ENCODE assay signal across 8 cellular contexts in genomic region chr6:158645064-158646022, GRCh38.
DNase-seq lines count a peak whose midpoint lies in the region; ATAC-seq lines count a peak whose summit lies in the region.

No MANE protein-coding gene starts in this region.

- peaks cover 35 to 55% of the 10 kb centered on the region in 2 donors for H3K4me1 Mint-ChIP-seq in stimulated activated naive B cell treated with anti-CD40 and anti-IgM and Interleukin-4, amounts not matched to agents 10 μg/mL and 1 μg/mL and 100 μg/mL, for 72 hours

- peak overlapping the region; percentile 50 for H3K9ac ChIP-seq in iPS-15b (ENCODE audit: low read depth, low read length)

- peak overlapping the region; percentile 93 for H3K4me3 ChIP-seq in iPS-15b (ENCODE audit: low read depth, low read length)

- H3K27me3 Mint-ChIP-seq in stimulated activated naive B cell treated with anti-CD40 and anti-IgM and Interleukin-4, amounts not matched to agents 10 μg/mL and 1 μg/mL and 100 μg/mL, for 72 hours: no peaks in the 10 kb centered on the region

- H3K36me3 Mint-ChIP-seq in stimulated activated naive B cell treated with anti-CD40 and anti-IgM and Interleukin-4, amounts not matched to agents 10 μg/mL and 1 μg/mL and 100 μg/mL, for 72 hours: peaks cover 7 to 13% of the 10 kb centered on the region in 2 donors

- H3K4me3 Mint-ChIP-seq in stimulated activated naive B cell treated with anti-CD40 and anti-IgM and Interleukin-4, amounts not matched to agents 10 μg/mL and 1 μg/mL and 100 μg/mL, for 72 hours: peak overlapping the region; percentile 88 to 95

- H3K9me3 ChIP-seq in iPS-15b (ENCODE audit: control insufficient read depth, insufficient read depth, low read length): no peaks in the 10 kb centered on the region

- ATAC-seq in stimulated activated naive B cell treated with anti-CD40 and anti-IgM and Interleukin-4, amounts not matched to agents 10 μg/mL and 1 μg/mL and 100 μg/mL, for 72 hours (replicated peaks): no peak
- ATAC-seq in GM18519 (IDR thresholded peaks at IDR 0.05; ENCODE audit: low FRiP score, unreplicated experiment): no peak
- no peak for ATAC-seq in GM18858 (IDR thresholded peaks at IDR 0.05; ENCODE audit: unreplicated experiment)

- H3K36me3 ChIP-seq in iPS-15b (ENCODE audit: control insufficient read depth, insufficient read depth, low read length): no peaks in the 10 kb centered on the region

- H3K4me1 ChIP-seq in iPS-15b (ENCODE audit: control insufficient read depth, insufficient read depth, low read length): no peaks in the 10 kb centered on the region

- H3K27me3 ChIP-seq in iPS-15b (ENCODE audit: control insufficient read depth, insufficient read depth, low read length): peaks cover 13% of the 10 kb centered on the region

- DNase-seq in activated naive CD4-positive, alpha-beta T cell treated with Interleukin-2 at 50 U/mL for 16 hours: peak; percentile 28
- DNase-seq in activated naive CD4-positive, alpha-beta T cell treated with anti-CD3 and anti-CD28 coated beads, Interleukin-2, amount 50 U/mL, for 16 hours: no peak
- DNase-seq in activated T-cell treated with anti-CD3 and anti-CD28 coated beads, Interleukin-2, amount 50 U/mL, for 48 hours: peak; percentile 39 to 50
- DNase-seq in stimulated activated naive B cell treated with anti-CD40 and anti-IgM and Interleukin-4, amounts not matched to agents 10 μg/mL and 1 μg/mL and 100 μg/mL, for 72 hours: no peak
- DNase-seq in effector CD8-positive, alpha-beta T cell (lab: John Stamatoyannopoulos, UW): no peak

- peak overlapping the region; percentile 92 for H3K27ac Mint-ChIP-seq in stimulated activated naive B cell treated with anti-CD40 and anti-IgM and Interleukin-4, amounts not matched to agents 10 μg/mL and 1 μg/mL and 100 μg/mL, for 72 hours

- H3K9me3 Mint-ChIP-seq in stimulated activated naive B cell treated with anti-CD40 and anti-IgM and Interleukin-4, amounts not matched to agents 10 μg/mL and 1 μg/mL and 100 μg/mL, for 72 hours: no peaks in the 10 kb centered on the region

Comparison
In these comparisons a context has a peak if more than half of its experiments do, and no peak if none do; other contexts are left out.
1. DNase-seq: peak in activated naive CD4-positive, alpha-beta T cell treated with Interleukin-2 at 50 U/mL for 16 hours (single experiment) and activated T-cell treated with anti-CD3 and anti-CD28 coated beads, Interleukin-2, amount 50 U/mL, for 48 hours (2 of 2); none in activated naive CD4-positive, alpha-beta T cell treated with anti-CD3 and anti-CD28 coated beads, Interleukin-2, amount 50 U/mL, for 16 hours (single experiment), stimulated activated naive B cell treated with anti-CD40 and anti-IgM and Interleukin-4, amounts not matched to agents 10 μg/mL and 1 μg/mL and 100 μg/mL, for 72 hours (single experiment) and effector CD8-positive, alpha-beta T cell (single experiment).